In the genomic region with DNA sequence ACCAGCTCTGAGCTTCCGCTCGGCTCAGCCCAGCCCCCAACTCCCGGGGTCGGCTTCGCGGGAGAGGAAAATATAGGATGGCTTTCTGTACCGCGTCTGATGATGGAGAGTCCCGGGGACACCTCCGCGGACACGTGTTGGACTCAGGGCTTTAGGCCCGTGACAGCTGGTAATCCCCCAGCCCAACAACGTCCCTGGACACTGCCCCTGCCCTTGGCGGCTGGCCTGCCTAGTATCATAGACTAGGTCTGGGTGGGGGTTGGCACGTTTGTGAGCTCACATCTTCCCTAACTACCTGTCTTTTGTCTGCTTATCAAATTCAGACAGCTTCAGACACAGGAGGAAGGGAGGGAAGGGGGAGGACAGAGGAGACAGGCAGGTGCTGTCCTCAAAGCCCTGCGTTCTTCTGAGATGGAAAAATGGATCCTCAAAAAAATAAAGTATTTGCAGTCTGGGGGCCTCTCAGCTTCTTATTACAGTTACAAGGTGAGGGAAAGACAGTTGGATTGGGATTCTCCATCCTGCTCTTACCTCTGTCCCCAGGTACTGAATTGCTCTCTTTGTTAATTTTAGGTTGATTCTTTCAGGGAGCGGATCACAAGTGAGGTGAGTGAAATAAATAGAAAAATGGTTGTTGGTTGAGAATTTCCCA, we compare ENCODE assay signal across 8 cellular contexts. TPM values are rescaled to one million over a fixed set of nuclear protein-coding genes. Genes with fewer than 3 reads are reported as not detected.
DNase-seq lines count a peak whose midpoint lies in the region; ATAC-seq, FAIRE-seq and TF ChIP-seq lines count a peak whose summit lies in the region.

No MANE protein-coding gene starts in this region.

- H3K36me3 ChIP-seq in bronchial epithelial cell (ENCODE audit: control insufficient read depth, insufficient read depth, low read length) (peaks cover 20% of the 10 kb centered on the region), mesendoderm (ENCODE audit: control insufficient read depth, insufficient read depth, low read length) (peaks cover 10% of the 10 kb centered on the region)

- no peaks in the 10 kb centered on the region for H3K4me1 ChIP-seq in mesendoderm (ENCODE audit: control insufficient read depth, low read depth, low read length)

- H2BK5ac ChIP-seq in mesendoderm (ENCODE audit: low read length) = no peak overlapping the region

- no peak overlapping the region for H3K27ac ChIP-seq in mesendoderm (ENCODE audit: low read depth, low read length)

- in situ Hi-C loops in KBM-7 (cut with MboI; ENCODE audit: low pct_unique_long_range_greater_than_20kb, low sequenced_read_pairs) = loop anchor here (25.0 kb wide), 1 partner anchor 103 kb away; no protein-coding TSS in a partner anchor

- DNase-seq in bronchial epithelial cell (ENCODE audit: low read depth) = no peak
- DNase-seq in mesendoderm = peak; percentile 22
- no peak for DNase-seq in AG08396 (ENCODE audit: low spot score)
- DNase-seq in Ammon's horn (ENCODE audit: low spot score) = no peak
- no peak for DNase-seq in EL
- DNase-seq in KBM-7 = no peak

- H3K4me3 ChIP-seq in GM12875 (ENCODE audit: low read depth, low read length) = peak overlapping the region; percentile 92
- H3K4me3 ChIP-seq in bronchial epithelial cell (ENCODE audit: low read depth, low read length) = peak overlapping the region; percentile 92
- H3K4me3 ChIP-seq in mesendoderm (ENCODE audit: low read length) = peak overlapping the region; percentile 89

- H3K23ac ChIP-seq in mesendoderm (ENCODE audit: low read length) = peak overlapping the region; percentile 72

- H3K79me1 ChIP-seq in mesendoderm (ENCODE audit: low read length) = peaks cover 8% of the 10 kb centered on the region

- peak overlapping the region; percentile 97 for H3K56ac ChIP-seq in mesendoderm (ENCODE audit: low read length)

- no peak overlapping the region for H2BK15ac ChIP-seq in mesendoderm (replicated peaks; ENCODE audit: low read depth)

- no peak overlapping the region for H3K18ac ChIP-seq in mesendoderm (ENCODE audit: low read length)

- H3K27me3 ChIP-seq in bronchial epithelial cell (ENCODE audit: control insufficient read depth, insufficient read depth, low read length) (no peaks in the 10 kb centered on the region), mesendoderm (ENCODE audit: insufficient read depth, low read length, poor library complexity) (no peaks in the 10 kb centered on the region)

- ATAC-seq in HG03521 (IDR thresholded peaks at IDR 0.05; ENCODE audit: unreplicated experiment) = peak; percentile 19

- H3K4ac ChIP-seq in mesendoderm (ENCODE audit: low read depth, low read length) = peak overlapping the region; percentile 26

- H2BK120ac ChIP-seq in mesendoderm (ENCODE audit: low read depth, low read length) = no peak overlapping the region

- TF ChIP-seq CTCF in GM12875 (IDR thresholded peaks at IDR 0.05; ENCODE audit: borderline replicate concordance, insufficient read depth, low read depth, low read length) (no peak), bronchial epithelial cell (IDR thresholded peaks at IDR 0.05; ENCODE audit: insufficient read depth, low read length, severe bottlenecking) (no peak)

- H4K8ac ChIP-seq in mesendoderm (ENCODE audit: low read depth, low read length) = no peak overlapping the region

- peak overlapping the region; percentile 99 for H3K4me2 ChIP-seq in mesendoderm (ENCODE audit: low read length)

- peaks cover 18% of the 10 kb centered on the region for H3K79me2 ChIP-seq in mesendoderm (ENCODE audit: control insufficient read depth, insufficient read depth, low read length)

- peak overlapping the region; percentile 93 for H3K9ac ChIP-seq in mesendoderm (ENCODE audit: low read length)

- no peak for FAIRE-seq in bronchial epithelial cell (lab: Jason Lieb, UNC)

- H2AK5ac ChIP-seq in mesendoderm (ENCODE audit: low read length) = peak overlapping the region; percentile 25

- no peak overlapping the region for H4K5ac ChIP-seq in mesendoderm (ENCODE audit: low read length)

- no CpG with 5 or more reads among the region's 18 CpGs for WGBS in mesendoderm (ENCODE audit: extremely low coverage, insufficient coverage, low lambda C conversion rate)

RNA-seq across cellular contexts. Expression of gene PSME3, which starts 0.7 kb away (rescaled TPM):
- 57.7 and 72.5 TPM in 2 replicates for total RNA-seq in bronchial epithelial cell
- 276 TPM for polyA plus RNA-seq in mesendoderm (2013, experiment 1 of 2)
- polyA plus RNA-seq in mesendoderm (2013, experiment 2 of 2) = 278 TPM

RNA-seq across cellular contexts. Expression of gene BECN1, which starts 9.8 kb away (rescaled TPM):
- total RNA-seq in bronchial epithelial cell = 123 and 200 TPM in 2 replicates
- 39.1 TPM for polyA plus RNA-seq in mesendoderm (2013, experiment 1 of 2)
- polyA plus RNA-seq in mesendoderm (2013, experiment 2 of 2) = 38.3 TPM

RNA-seq across cellular contexts. Expression of gene AOC2, which starts 10.5 kb away (rescaled TPM):
- 0.79 and 1.0 TPM in 2 replicates for total RNA-seq in bronchial epithelial cell
- polyA plus RNA-seq in mesendoderm (2013, experiment 1 of 2) = 1.0 TPM
- 1.0 TPM for polyA plus RNA-seq in mesendoderm (2013, experiment 2 of 2)

RNA-seq across cellular contexts. Expression of gene AOC3, which starts 17.1 kb away (rescaled TPM):
- total RNA-seq in bronchial epithelial cell = 0.26 TPM in 2 replicates
- polyA plus RNA-seq in mesendoderm (2013, experiment 1 of 2) = 0.56 TPM
- 0.66 TPM for polyA plus RNA-seq in mesendoderm (2013, experiment 2 of 2)

RNA-seq across cellular contexts. Expression of gene CNTD1, which starts 35.2 kb away (rescaled TPM):
- not detected in 2 replicates for total RNA-seq in bronchial epithelial cell
- polyA plus RNA-seq in mesendoderm (2013, experiment 1 of 2) = not detected
- 0.01 TPM for polyA plus RNA-seq in mesendoderm (2013, experiment 2 of 2)
